In genomic region chr22:42575996-42576574, GRCh38 we compare ENCODE assay signal across 2 cellular contexts. TPM values are rescaled to one million over a fixed set of nuclear protein-coding genes. Genes with fewer than 3 reads are reported as not detected.
"Had no signal": no experiment of that assay in that cellular context is flagged by ENCODE, and none has a peak within 500 bp of the region (broad histone marks: within the 10 kb centered on the region; RNA-seq: fewer than 3 reads in every experiment).

No MANE protein-coding gene starts in this region.

RNA-seq across cellular contexts. Expression of gene SERHL2, which starts 22.3 kb away (rescaled TPM):
- total RNA-seq: H1, HT-29 had no signal
